8 cellular contexts compared by ENCODE assay signal in the genomic region with DNA sequence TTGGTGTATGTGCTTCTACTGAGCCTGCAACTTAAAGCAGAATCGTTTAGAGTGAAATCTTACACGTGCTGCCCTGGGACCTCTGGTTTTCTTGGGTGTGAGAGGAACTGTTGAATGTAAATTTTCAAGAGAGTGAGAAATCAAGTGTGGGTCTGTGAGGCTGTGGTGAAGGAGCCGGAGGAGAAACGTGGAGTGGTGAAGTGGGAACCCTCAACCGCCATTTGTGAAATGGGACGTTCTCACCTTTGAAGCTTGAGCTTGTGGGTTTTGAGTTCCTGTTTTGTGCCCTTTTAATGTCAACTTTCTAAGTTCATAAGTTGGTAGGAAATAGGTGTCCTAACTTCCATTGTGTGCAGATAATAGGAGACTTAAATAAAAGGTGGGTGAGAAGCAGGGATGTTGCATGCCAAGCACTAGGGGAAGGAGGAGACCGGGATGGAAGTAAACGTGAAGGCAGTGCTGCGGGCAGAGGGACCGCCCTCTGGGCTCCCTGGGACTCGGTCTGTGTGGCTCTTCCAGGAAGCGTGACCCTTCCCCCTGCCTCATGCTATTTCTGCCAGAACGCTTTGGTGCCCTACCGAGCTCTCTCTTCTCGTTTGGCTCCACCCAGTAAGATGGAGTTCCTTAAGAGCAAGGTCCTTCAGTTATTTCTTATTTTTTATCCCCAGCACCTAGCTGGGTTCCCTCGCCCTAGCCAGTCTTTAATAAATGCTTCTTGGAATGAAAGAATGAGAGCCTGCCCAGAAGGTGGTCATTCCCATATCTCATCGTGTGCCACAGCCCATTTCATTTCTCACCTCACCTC. TPM values are rescaled to one million over a fixed set of nuclear protein-coding genes. Genes with fewer than 3 reads are reported as not detected.
DNase-seq lines count a peak whose midpoint lies in the region; ATAC-seq and TF ChIP-seq lines count a peak whose summit lies in the region.

No MANE protein-coding gene starts in this region.

- H3K4me3 Mint-ChIP-seq in nephron, result no peak overlapping the region

- H3K4me1 Mint-ChIP-seq in nephron, result peaks cover 84% of the 10 kb centered on the region

- DNase-seq in activated CD4-positive, alpha-beta T cell treated with anti-CD3 and anti-CD28 coated beads, Interleukin-2, amount 50 U/mL, for 4 hours, result peak; percentile 34 to 35
- DNase-seq in middle frontal gyrus (ENCODE audit: extremely low spot score, low spot score), result no peak
- DNase-seq in occipital lobe (lab: John Stamatoyannopoulos, UW), result no peak
- no peak for DNase-seq in HUDEP-2 (lab: John Stamatoyannopoulos, UW; ENCODE audit: unreplicated experiment in 76 of 76)
- no peak for DNase-seq in NCI-H2196 (lab: John Stamatoyannopoulos, UW; ENCODE audit: unreplicated experiment)

- peak overlapping the region; percentile 3 to 71 (median 29) for H3K27ac Mint-ChIP-seq in nephron

- no peaks in the 10 kb centered on the region for H3K9me3 Mint-ChIP-seq in nephron

- H3K27me3 Mint-ChIP-seq in nephron (ENCODE audit: low read depth), result no peaks in the 10 kb centered on the region

- H3K36me3 Mint-ChIP-seq in nephron (ENCODE audit: low read depth), result peaks cover 2% of the 10 kb centered on the region

- TF ChIP-seq CTCF in nephron (IDR thresholded peaks at IDR 0.05; ENCODE audit: unreplicated experiment in 3 of 3), result no peak

- ATAC-seq in GM19324 (IDR thresholded peaks at IDR 0.05; ENCODE audit: low FRiP score, unreplicated experiment), result peak; percentile 38
- peak; percentile 37 for ATAC-seq in HG03196 (IDR thresholded peaks at IDR 0.05; ENCODE audit: unreplicated experiment)

RNA-seq across cellular contexts. Expression of gene TMEM131L, which starts 56.0 kb away (rescaled TPM):
- 48.7 TPM for total RNA-seq in occipital lobe

Comparison
In these comparisons a context has a peak if more than half of its experiments do, and no peak if none do; other contexts are left out.
1. DNase-seq: peak in activated CD4-positive, alpha-beta T cell treated with anti-CD3 and anti-CD28 coated beads, Interleukin-2, amount 50 U/mL, for 4 hours (2 of 2); none in middle frontal gyrus (single experiment), occipital lobe (single experiment), HUDEP-2 (0 of 76) and NCI-H2196 (single experiment).